ENCODE assay signal across 7 cellular contexts in genomic region chr20:28562899-28563521, GRCh38.
A peak's percentile ranks its signal among the peaks of the same experiment; 100 is the strongest.
DNase-seq lines count a peak whose midpoint lies in the region; ATAC-seq and TF ChIP-seq lines count a peak whose summit lies in the region.
"Not testable (repeated sequence)": the region's sequence is repeated elsewhere in the genome, so short reads cannot be mapped to it uniquely, and the experiment has no call there.

No MANE protein-coding gene starts in this region.

- H3K9me3 Mint-ChIP-seq in WTC11, result peaks cover 70% of the 10 kb centered on the region

- DNase-seq in AG20443 (ENCODE audit: low spot score), result peak; percentile 14
- DNase-seq in H4 (ENCODE audit: low spot score), result peak; percentile 87
- peak; percentile 71 for DNase-seq in MG63
- not testable (repeated sequence) for DNase-seq in WTC11 (ENCODE audit: low spot score)
- peak; percentile 83 for DNase-seq in choroid plexus epithelial cell (ENCODE audit: low read depth)
- DNase-seq in foreskin fibroblast, result peak; percentile 8 to 25
- peak; percentile 85 for DNase-seq in non-pigmented ciliary epithelial cell (ENCODE audit: low read depth)

- not testable (repeated sequence) for H3K4me3 ChIP-seq in MG63; choroid plexus epithelial cell (ENCODE audit: low read depth, low read length); foreskin fibroblast (ENCODE audit: low read depth in 1 of 2, low read length in 2 of 2)

- peaks cover 69% of the 10 kb centered on the region for H3K36me3 Mint-ChIP-seq in WTC11

- H3K9me3 ChIP-seq in MG63, result not testable (repeated sequence)

- H3K27ac Mint-ChIP-seq in WTC11, result peak overlapping the region; percentile 29; the same call in 1 of the 2 replicates

- H3K4me1 Mint-ChIP-seq in WTC11, result peaks cover 17% of the 10 kb centered on the region

- not testable (repeated sequence) for H3K4me3 Mint-ChIP-seq in WTC11

- H3K36me3 ChIP-seq in MG63, result not testable (repeated sequence)

- POLR2A ChIA-PET in WTC11 (lab: Charles Lee), result not testable (repeated sequence)

- TF ChIP-seq CTCF in WTC11 (IDR thresholded peaks at IDR 0.05); choroid plexus epithelial cell (conservative IDR thresholded peaks at IDR 0.05; ENCODE audit: low read depth, low read length); foreskin fibroblast (IDR thresholded peaks at IDR 0.05; ENCODE audit: low read depth, low read length): not testable (repeated sequence)

- H3K27me3 ChIP-seq in MG63, result not testable (repeated sequence)

- peaks cover 13% of the 10 kb centered on the region; the same call in 1 of the 2 replicates for H3K27me3 Mint-ChIP-seq in WTC11 (ENCODE audit: low read depth)

- CTCF ChIA-PET in WTC11 (lab: Charles Lee), result not testable (repeated sequence)

- ATAC-seq in WTC11, result not testable (repeated sequence)
